8 cellular contexts compared by ENCODE assay signal in the genomic region with DNA sequence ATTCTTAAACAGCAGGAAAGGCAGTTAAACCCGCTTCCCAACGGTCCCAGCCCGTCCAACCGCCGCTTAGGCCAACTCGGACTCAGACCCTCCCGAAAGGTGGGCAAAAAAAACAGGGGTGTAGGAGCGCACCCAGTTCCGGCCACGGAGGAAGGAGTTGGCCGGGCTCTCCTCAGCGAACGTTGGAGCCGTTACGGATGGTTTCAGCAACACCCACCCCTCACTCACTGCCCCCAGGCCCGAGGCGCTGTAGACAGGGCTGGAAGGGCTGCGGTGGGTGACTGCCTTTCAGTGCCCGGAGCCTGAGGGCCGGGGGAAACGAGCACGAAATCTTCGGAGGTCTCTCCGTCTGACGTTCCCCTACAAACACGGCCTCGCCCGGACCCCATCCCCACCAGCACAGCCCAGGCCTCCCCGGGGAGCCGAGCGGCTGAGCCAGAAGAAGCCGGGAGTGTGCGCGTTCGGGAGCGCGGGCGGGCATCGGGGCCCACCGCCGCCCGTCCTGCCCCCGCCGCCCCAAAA. TPM values are rescaled to one million over a fixed set of nuclear protein-coding genes. Genes with fewer than 3 reads are reported as not detected.
DNase-seq lines count a peak whose midpoint lies in the region; ATAC-seq and TF ChIP-seq lines count a peak whose summit lies in the region.

No MANE protein-coding gene starts in this region.

- TF ChIP-seq POLR2A in gastroesophageal sphincter (IDR thresholded peaks at IDR 0.05): no peak

- peak overlapping the region; percentile 89 for H3K18ac ChIP-seq in neuronal stem cell (ENCODE audit: low read length)

- no peak overlapping the region for H4K8ac ChIP-seq in neuronal stem cell (ENCODE audit: low read depth, low read length)

- H3K23ac ChIP-seq in neuronal stem cell (ENCODE audit: low read depth, low read length, poor library complexity): peak overlapping the region; percentile 78

- H3K36me3 ChIP-seq in gastroesophageal sphincter: no peaks in the 10 kb centered on the region
- peaks cover 0 to 3% of the 10 kb centered on the region in 2 donors for H3K36me3 ChIP-seq in neuronal stem cell (replicated peaks in 1 of 2; ENCODE audit: control insufficient read depth in 2 of 2, insufficient read depth in 2 of 2, low read length in 2 of 2)

- peaks cover 66% of the 10 kb centered on the region for H3K4me1 Mint-ChIP-seq in activated T-cell treated with anti-CD3 and anti-CD28 coated beads, Interleukin-2, amount 50 U/mL, for 4 hours (ENCODE audit: low read depth)

- peak overlapping the region; percentile 76 for H2BK15ac ChIP-seq in neuronal stem cell (ENCODE audit: low read length)

- H3K36me3 Mint-ChIP-seq in activated T-cell treated with anti-CD3 and anti-CD28 coated beads, Interleukin-2, amount 50 U/mL, for 4 hours (ENCODE audit: insufficient read depth): no peaks in the 10 kb centered on the region

- H3K4me3 Mint-ChIP-seq in activated T-cell treated with anti-CD3 and anti-CD28 coated beads, Interleukin-2, amount 50 U/mL, for 4 hours: peak overlapping the region; percentile 87

- H2BK5ac ChIP-seq in neuronal stem cell (ENCODE audit: low read length): peak overlapping the region; percentile 87

- DNase-seq in D341Med (ENCODE audit: low spot score) (peak; percentile 64), LNCaP clone FGC (ENCODE audit: low read depth) (no peak), neuronal stem cell (ENCODE audit: low spot score) (no peak)
- no peak for DNase-seq in activated T-cell treated with anti-CD3 and anti-CD28 coated beads, Interleukin-2, amount 50 U/mL, for 4 hours

- TF ChIP-seq CTCF in LNCaP clone FGC (IDR thresholded peaks at IDR 0.05; ENCODE audit: control insufficient read depth, extremely low read depth, insufficient read depth) (no peak), gastroesophageal sphincter (IDR thresholded peaks at IDR 0.05) (no peak)

- no peak overlapping the region for H2BK120ac ChIP-seq in neuronal stem cell (ENCODE audit: low read depth, low read length)

- ATAC-seq in activated T-cell treated with anti-CD3 and anti-CD28 coated beads, Interleukin-2, amount 50 U/mL, for 4 hours: peak; percentile 1 to 4
- ATAC-seq in gastroesophageal sphincter: no peak
- ATAC-seq in GM18511 (IDR thresholded peaks at IDR 0.05; ENCODE audit: unreplicated experiment): no peak
- no peak for ATAC-seq in HG02973 (IDR thresholded peaks at IDR 0.05; ENCODE audit: unreplicated experiment)
- no peak for ATAC-seq in GM19324 (IDR thresholded peaks at IDR 0.05; ENCODE audit: low FRiP score, unreplicated experiment)

- H3K27me3 ChIP-seq in gastroesophageal sphincter (no peaks in the 10 kb centered on the region), neuronal stem cell (ENCODE audit: control insufficient read depth in 3 of 3, insufficient read depth in 3 of 3, low read depth in 1 of 3, low read length in 3 of 3) (peaks cover 0 to 5% (median 0%) of the 10 kb centered on the region in 3 experiments)

- no peaks in the 10 kb centered on the region for H3K9me3 Mint-ChIP-seq in activated T-cell treated with anti-CD3 and anti-CD28 coated beads, Interleukin-2, amount 50 U/mL, for 4 hours

- peak overlapping the region; percentile 27 for H2AK5ac ChIP-seq in neuronal stem cell (ENCODE audit: low read depth, low read length)

- H4K91ac ChIP-seq in neuronal stem cell (ENCODE audit: low read depth, low read length, poor library complexity): no peak overlapping the region

- no peak for TF ChIP-seq EP300 in gastroesophageal sphincter (IDR thresholded peaks at IDR 0.05)

- peak overlapping the region; percentile 71 for H2AFZ ChIP-seq in neuronal stem cell (ENCODE audit: low read length)

- H3K4me2 ChIP-seq in neuronal stem cell (ENCODE audit: insufficient read depth, low read length, poor library complexity, severe bottlenecking): peak overlapping the region; percentile 66

- no peaks in the 10 kb centered on the region for H3K79me1 ChIP-seq in neuronal stem cell (ENCODE audit: low read depth, low read length)

- H3K27me3 Mint-ChIP-seq in activated T-cell treated with anti-CD3 and anti-CD28 coated beads, Interleukin-2, amount 50 U/mL, for 4 hours (ENCODE audit: low read depth): no peaks in the 10 kb centered on the region

- peak overlapping the region; percentile 87 for H3K9ac ChIP-seq in neuronal stem cell (ENCODE audit: low read depth, low read length, poor library complexity)

- 0% methylated on average over 1 to 11 of the region's 44 CpGs for WGBS in gastroesophageal sphincter (ENCODE audit: low coverage in 1 of 2), 2 donors
- WGBS in neuronal stem cell (ENCODE audit: extremely low coverage in 2 of 2, insufficient read length in 2 of 2, insufficient replicate concordance in 1 of 2), 2 donors: no CpG with 5 or more reads among the region's 44 CpGs

- H3K9me3 ChIP-seq in gastroesophageal sphincter: no peaks in the 10 kb centered on the region
- H3K9me3 ChIP-seq in neuronal stem cell (replicated peaks in 1 of 2; ENCODE audit: control insufficient read depth in 2 of 2, insufficient read depth in 1 of 2, low read depth in 1 of 2, low read length in 2 of 2): peaks cover 0 to 3% of the 10 kb centered on the region in 2 donors

- peak overlapping the region; percentile 63 for H3K14ac ChIP-seq in neuronal stem cell (ENCODE audit: low read length)

- H3K4me3 ChIP-seq in LNCaP clone FGC (ENCODE audit: low read depth, low read length): peak overlapping the region; percentile 84
- H3K4me3 ChIP-seq in gastroesophageal sphincter: peak overlapping the region; percentile 82 to 99
- H3K4me3 ChIP-seq in neuronal stem cell (ENCODE audit: low read length in 2 of 2): peak overlapping the region; percentile 73 to 97

- H3K4ac ChIP-seq in neuronal stem cell (ENCODE audit: low read length): no peak overlapping the region

- peak overlapping the region; percentile 68 to 94 (median 90) for H3K27ac ChIP-seq in gastroesophageal sphincter
- peak overlapping the region; percentile 57 for H3K27ac ChIP-seq in neuronal stem cell (replicated peaks; ENCODE audit: low read length)

- H2BK12ac ChIP-seq in neuronal stem cell (ENCODE audit: low read length): no peak overlapping the region

- peaks cover 0 to 79% (median 18%) of the 10 kb centered on the region in 3 donors for H3K4me1 ChIP-seq in gastroesophageal sphincter
- H3K4me1 ChIP-seq in neuronal stem cell (ENCODE audit: control insufficient read depth in 2 of 2, insufficient read depth in 1 of 2, low read depth in 1 of 2, low read length in 2 of 2): peaks cover 5 to 11% of the 10 kb centered on the region in 2 donors

RNA-seq across cellular contexts. Expression of a gene that starts 1.3 kb away (rescaled TPM):
- 10 to 100 TPM; 19.4 to 36.0 (median 28.9) TPM for total RNA-seq in activated T-cell treated with anti-CD3 and anti-CD28 coated beads, Interleukin-2, amount 50 U/mL, for 4 hours
- total RNA-seq in gastroesophageal sphincter: 10 to 100 TPM; 29.2 to 41.4 (median 34.8) TPM
- polyA plus RNA-seq in neuronal stem cell (2013, experiment 1 of 2): 59.9 TPM
- 60.7 TPM for polyA plus RNA-seq in neuronal stem cell (2013, experiment 2 of 2)

RNA-seq across cellular contexts. Expression of a gene that starts 3.8 kb away (rescaled TPM):
- total RNA-seq in activated T-cell treated with anti-CD3 and anti-CD28 coated beads, Interleukin-2, amount 50 U/mL, for 4 hours: under 1 TPM in 1 of 3 donors, not detected in 2; 0.48 TPM
- not detected for total RNA-seq in gastroesophageal sphincter
- polyA plus RNA-seq in neuronal stem cell (2013, experiment 1 of 2): 27.6 TPM
- polyA plus RNA-seq in neuronal stem cell (2013, experiment 2 of 2): 27.7 TPM

Comparison
In these comparisons a context has a peak if more than half of its experiments do, and no peak if none do; other contexts are left out.
1. ATAC-seq: peak in activated T-cell treated with anti-CD3 and anti-CD28 coated beads, Interleukin-2, amount 50 U/mL, for 4 hours (2 of 2); none in gastroesophageal sphincter (single experiment), GM18511 (single experiment), HG02973 (single experiment) and GM19324 (single experiment).
2. Peak in every context shown above with its lines, with median percentiles within 50 percentile points of each other: H3K4me3 ChIP-seq.